ENCODE assay signal across 8 cellular contexts in genomic region chr22:36506637-36507517, GRCh38. TPM values are rescaled to one million over a fixed set of nuclear protein-coding genes. Genes with fewer than 3 reads are reported as not detected.
DNase-seq lines count a peak whose midpoint lies in the region; ATAC-seq and TF ChIP-seq lines count a peak whose summit lies in the region.

TSS of gene FOXRED2 (minus strand) at chr22:36507040. CDS start at chr22:36506422, 618 bp downstream.

- peaks cover 9% of the 10 kb centered on the region for H3K4me1 ChIP-seq in colonic mucosa

- TF ChIP-seq CTCF in colonic mucosa (IDR thresholded peaks at IDR 0.05) = no peak

- peak within 1 kb of the TSS; percentile 61 for H3K4me3 ChIP-seq in colonic mucosa

- peaks cover 8% of the 10 kb centered on the region for H3K36me3 ChIP-seq in colonic mucosa

- ATAC-seq in GM18873 (IDR thresholded peaks at IDR 0.05; ENCODE audit: low FRiP score, unreplicated experiment) (peak; percentile 49), HG03442 (IDR thresholded peaks at IDR 0.05; ENCODE audit: unreplicated experiment) (peak; percentile 77)

- no peaks in the 10 kb centered on the region for H3K27me3 ChIP-seq in colonic mucosa

- peak; percentile 81 for DNase-seq in ACHN
- DNase-seq in NCI-H524 (lab: John Stamatoyannopoulos, UW) = peak; percentile 61 to 90
- DNase-seq in activated CD4-positive, alpha-beta T cell treated with anti-CD3 and anti-CD28 coated beads for 48 hours = peak; percentile 92
- peak; percentile 89 for DNase-seq in colonic mucosa
- DNase-seq in left kidney (ENCODE audit: low read depth, low spot score) = peak; percentile 96
- DNase-seq in stimulated activated CD4-positive, alpha-beta T cell treated with anti-CD3 and anti-CD28 coated beads, Interleukin-2, amount 100 ng/mL, for 24 hours = peak; percentile 89 to 91

- intact Hi-C loops in colonic mucosa (cut with DNase I) = no loop called here

- H3K9ac ChIP-seq in colonic mucosa (ENCODE audit: low read depth in 2 of 2, low read length in 2 of 2) = peak within 1 kb of the TSS; percentile 65 to 78

- no peaks in the 10 kb centered on the region for H3K9me3 ChIP-seq in colonic mucosa

- H3K27ac ChIP-seq in colonic mucosa = peak within 1 kb of the TSS; percentile 31

- in situ Hi-C loops in ACHN (cut with HindIII; ENCODE audit: low pct_ligation_motif_present, low pct_unique_long_range_greater_than_20kb, low sequenced_read_pairs) = no loop called here

RNA-seq across cellular contexts. Expression of gene FOXRED2, which starts in this region (rescaled TPM):
- total RNA-seq in colonic mucosa = 10 to 100 TPM in 1 of 2 donors, 1 to 10 TPM in 1; 3.6 to 14.3 TPM

Comparison
In these comparisons a context has a peak if more than half of its experiments do, and no peak if none do; other contexts are left out.
1. Peak in every context shown above with its lines: DNase-seq, ATAC-seq, H3K4me3 ChIP-seq and H3K27ac ChIP-seq.